Comparison of ENCODE assay signal across 15 cellular contexts in genomic region chrX:19833034-19833677, GRCh38.
"Had no signal": no experiment of that assay in that cellular context is flagged by ENCODE, and none has a peak within 500 bp of the region (broad histone marks: within the 10 kb centered on the region; RNA-seq: fewer than 3 reads in every experiment).

No MANE protein-coding gene starts in this region.

- H3K27me3 ChIP-seq: right atrium auricular region, SJSA1, upper lobe of left lung had no signal

- H3K27ac ChIP-seq: right atrium auricular region, SJSA1, skin epidermis, upper lobe of left lung had no signal

- ATAC-seq: activated CD8-positive, alpha-beta memory T cell treated with anti-CD3 and anti-CD28 coated beads, Interleukin-2, amount 10 ng/mL, durations not matched to agents 7 days and 5 days; naive thymus-derived CD8-positive, alpha-beta T cell; stimulated activated naive CD8-positive, alpha-beta T cell treated with anti-CD3 and anti-CD28 coated beads, Interleukin-15, Interleukin-2, amounts not matched to agents 100 U/mL and 50 U/mL, for 24 hours had no signal

- H3K27ac Mint-ChIP-seq: activated CD4-positive, alpha-beta memory T cell treated with anti-CD3 and anti-CD28 coated beads for 36 hours; activated CD8-positive, alpha-beta memory T cell treated with anti-CD3 and anti-CD28 coated beads, Interleukin-2, amount 10 ng/mL, durations not matched to agents 7 days and 5 days; activated T-cell treated with anti-CD3 and anti-CD28 coated beads, Interleukin-2, amount 50 U/mL, for 24 hours had no signal

- H3K9me3 ChIP-seq: right atrium auricular region, SJSA1, upper lobe of left lung had no signal

- H3K4me1 ChIP-seq: right atrium auricular region, upper lobe of left lung had no signal

- H3K36me3 ChIP-seq: right atrium auricular region, SJSA1, upper lobe of left lung had no signal

- H3K27me3 Mint-ChIP-seq: activated CD4-positive, alpha-beta memory T cell treated with anti-CD3 and anti-CD28 coated beads for 36 hours; activated CD8-positive, alpha-beta memory T cell treated with anti-CD3 and anti-CD28 coated beads, Interleukin-2, amount 10 ng/mL, durations not matched to agents 7 days and 5 days; naive thymus-derived CD8-positive, alpha-beta T cell had no signal

- FAIRE-seq: astrocyte, endometrium had no signal

- DNase-seq: activated CD4-positive, alpha-beta memory T cell treated with anti-CD3 and anti-CD28 coated beads for 36 hours; activated CD8-positive, alpha-beta memory T cell treated with anti-CD3 and anti-CD28 coated beads, Interleukin-2, amount 10 ng/mL, durations not matched to agents 7 days and 5 days; activated effector memory CD4-positive, alpha-beta T cell treated with Interleukin-2 at 50 U/mL for 16 hours; activated T-cell treated with anti-CD3 and anti-CD28 coated beads, Interleukin-2, amount 50 U/mL, for 24 hours; islet precursor cell; naive thymus-derived CD8-positive, alpha-beta T cell; nucleus accumbens; stimulated activated CD4-positive, alpha-beta T cell treated with anti-CD3 and anti-CD28 coated beads, Interleukin-4, amount 100 ng/mL, for 24 hours; stimulated activated naive CD8-positive, alpha-beta T cell treated with anti-CD3 and anti-CD28 coated beads, Interleukin-15, Interleukin-2, amounts not matched to agents 100 U/mL and 50 U/mL, for 24 hours; upper lobe of left lung had no signal

- H3K4me3 Mint-ChIP-seq: activated CD4-positive, alpha-beta memory T cell treated with anti-CD3 and anti-CD28 coated beads for 36 hours; activated CD8-positive, alpha-beta memory T cell treated with anti-CD3 and anti-CD28 coated beads, Interleukin-2, amount 10 ng/mL, durations not matched to agents 7 days and 5 days; activated T-cell treated with anti-CD3 and anti-CD28 coated beads, Interleukin-2, amount 50 U/mL, for 24 hours; naive thymus-derived CD8-positive, alpha-beta T cell had no signal

- H3K4me3 ChIP-seq: right atrium auricular region, SJSA1, skin epidermis, upper lobe of left lung had no signal
